Comparison of ENCODE assay signal across 22 cellular contexts in genomic region chr4:136893638-136894037, GRCh38.
"Had no signal": no experiment of that assay in that cellular context is flagged by ENCODE, and none has a peak within 500 bp of the region (broad histone marks: within the 10 kb centered on the region; RNA-seq: fewer than 3 reads in every experiment).

No MANE protein-coding gene starts in this region.

- H2AFZ ChIP-seq: PC-9 had no signal

- H3K27ac ChIP-seq: cardiac muscle cell, PC-9 had no signal

- H3K4me2 ChIP-seq: PC-9 had no signal

- ATAC-seq: activated naive CD4-positive, alpha-beta T cell treated with anti-CD3 and anti-CD28 coated beads, Interleukin-2, amount 50 U/mL, for 72 hours; activated naive CD8-positive, alpha-beta T cell treated with anti-CD3 and anti-CD28 coated beads, Interleukin-2, amount 50 U/mL, for 24 hours; activated T-cell treated with anti-CD3 and anti-CD28 coated beads, Interleukin-2, amount 50 U/mL, for 4 hours had no signal

- H3K4me3 ChIP-seq: cardiac muscle cell, PC-9, SK-N-MC had no signal

- H3K36me3 ChIP-seq: cardiac muscle cell had no signal

- H3K27me3 ChIP-seq: cardiac muscle cell had no signal

- DNase-seq: activated B cell treated with CpG ODN at 0.5 μM for 24 hours; activated CD4-positive, alpha-beta memory T cell treated with anti-CD3 and anti-CD28 coated beads for 36 hours; activated CD4-positive, alpha-beta T cell treated with anti-CD3 and anti-CD28 coated beads, Interleukin-2, amount 10 ng/mL, durations not matched to agents 7 days and 5 days; activated CD8-positive, alpha-beta memory T cell treated with anti-CD3 and anti-CD28 coated beads for 24 hours; activated effector memory CD4-positive, alpha-beta T cell treated with anti-CD3 and anti-CD28 coated beads, Interleukin-2, amount 50 U/mL, for 16 hours; activated naive CD4-positive, alpha-beta T cell treated with Interleukin-2 at 50 U/mL for 16 hours; activated naive CD8-positive, alpha-beta T cell treated with anti-CD3 and anti-CD28 coated beads, Interleukin-2, amount 50 U/mL, for 24 hours; activated T-cell treated with anti-CD3 and anti-CD28 coated beads, Interleukin-2, amount 50 U/mL, for 4 hours; amygdala; KBM-7; NCI-H1048; NCI-H1930; NCI-H2171; NCI-H226; NCI-H510A; NCI-H526 treated with DMSO at 0.1 percent for 48 hours; PC-9; SHP77 treated with DMSO at 0.1 percent for 48 hours; SW 1271 had no signal
